31 cellular contexts compared by ENCODE assay signal in genomic region chr6:39758905-39759605, GRCh38. TPM values are rescaled to one million over a fixed set of nuclear protein-coding genes. Genes with fewer than 3 reads are reported as not detected.
"Had no signal": no experiment of that assay in that cellular context is flagged by ENCODE, and none has a peak within 500 bp of the region (broad histone marks: within the 10 kb centered on the region; RNA-seq: fewer than 3 reads in every experiment).

No MANE protein-coding gene starts in this region.

- FAIRE-seq: TTC549 had no signal

- H3K4me3 ChIP-seq: ascending aorta, MG63, Peyer's patch had no signal

- H3K36me3 ChIP-seq: ascending aorta, MG63, Peyer's patch had no signal

- H3K27me3 ChIP-seq: ascending aorta, MG63, Peyer's patch had no signal

- DNase-seq: activated CD4-positive, alpha-beta T cell treated with anti-CD3 and anti-CD28 coated beads, Interleukin-2, amount 10 ng/mL, durations not matched to agents 24 days and 14 days; activated CD4-positive, alpha-beta T cell treated with anti-CD3 and anti-CD28 coated beads, Interleukin-2, amount 50 U/mL, for 4 hours; activated CD8-positive, alpha-beta T cell treated with anti-CD3 and anti-CD28 coated beads for 36 hours; activated effector memory CD4-positive, alpha-beta T cell treated with anti-CD3 and anti-CD28 coated beads, Interleukin-2, amount 50 U/mL, for 16 hours; activated naive CD4-positive, alpha-beta T cell; activated naive CD4-positive, alpha-beta T cell treated with anti-CD3 and anti-CD28 coated beads, Interleukin-2, amount 50 U/mL, for 16 hours; activated naive CD8-positive, alpha-beta T cell treated with anti-CD3 and anti-CD28 coated beads, Interleukin-2, amount 10 ng/mL, durations not matched to agents 7 days and 5 days; activated T-cell treated with anti-CD3 and anti-CD28 coated beads, Interleukin-2, amount 50 U/mL, for 1 hour; activated T-cell treated with anti-CD3 and anti-CD28 coated beads, Interleukin-2, amount 50 U/mL, for 72 hours; amygdala; Karpas-422; KBM-7; MG63; NCI-H1048; NCI-H1436 treated with DMSO at 0.1 percent for 48 hours; NCI-H1694 treated with DMSO at 0.1 percent for 48 hours; NCI-H2029; NCI-H2227 treated with DMSO at 0.1 percent for 48 hours; NCI-H446 treated with DMSO at 0.1 percent for 48 hours; NCI-H69; Peyer's patch; SIG-M5 had no signal

- ATAC-seq: activated CD8-positive, alpha-beta T cell treated with anti-CD3 and anti-CD28 coated beads for 36 hours; activated T-cell treated with anti-CD3 and anti-CD28 coated beads, Interleukin-2, amount 50 U/mL, for 72 hours; activated T-helper 17 cell treated with anti-CD3 and anti-CD28 coated beads, Interleukin-2, amount 50 U/mL, for 72 hours; Right ventricle myocardium inferior; SK-N-SH treated with all-trans-retinoic acid at 6 μM for 48 hours had no signal

RNA-seq across cellular contexts. Expression of gene DAAM2, which starts 33.1 kb away (rescaled TPM):
- total RNA-seq: activated CD4-positive, alpha-beta T cell treated with anti-CD3 and anti-CD28 coated beads, Interleukin-2, amount 10 ng/mL, durations not matched to agents 24 days and 14 days; activated CD8-positive, alpha-beta memory T cell treated with anti-CD3 and anti-CD28 coated beads for 36 hours; activated CD8-positive, alpha-beta T cell treated with anti-CD3 and anti-CD28 coated beads for 36 hours; activated naive CD8-positive, alpha-beta T cell treated with anti-CD3 and anti-CD28 coated beads, Interleukin-2, amount 10 ng/mL, durations not matched to agents 7 days and 5 days; activated T-cell treated with anti-CD3 and anti-CD28 coated beads, Interleukin-2, amount 50 U/mL, for 72 hours; activated T-helper 17 cell treated with anti-CD3 and anti-CD28 coated beads, Interleukin-2, amount 50 U/mL, for 72 hours; T-helper 1 cell treated with Interleukin-12 subunit alpha and Interleukin-12 subunit beta and Interleukin-4 antibody, amounts not matched to agents 30 ng/mL and 1 ng/mL, for 36 hours; T-helper 2 cell treated with Interferon-gamma antibody and Interleukin-4, amounts not matched to agents 100 ng/mL and 5 ng/mL, for 36 hours had no signal

RNA-seq across cellular contexts. Expression of gene KIF6, which starts 33.8 kb away (rescaled TPM):
- total RNA-seq: activated naive CD8-positive, alpha-beta T cell treated with anti-CD3 and anti-CD28 coated beads, Interleukin-2, amount 10 ng/mL, durations not matched to agents 7 days and 5 days; cardiac septum had no signal
